21 cellular contexts compared by ENCODE assay signal in genomic region chr6:97312241-97312640, GRCh38.
"Had no signal": no experiment of that assay in that cellular context is flagged by ENCODE, and none has a peak within 500 bp of the region (broad histone marks: within the 10 kb centered on the region; RNA-seq: fewer than 3 reads in every experiment).

No MANE protein-coding gene starts in this region.

- H3K27ac ChIP-seq: adrenal gland, dorsolateral prefrontal cortex, gastroesophageal sphincter, heart right ventricle, neural progenitor cell, prostate gland, skin epidermis, thoracic aorta, upper lobe of right lung had no signal

- DNase-seq: activated gamma-delta T cell treated with Interleukin-2 at 50 U/mL for 16 hours; activated T-cell treated with anti-CD3 and anti-CD28 coated beads for 4 hours; adrenal gland; caudate nucleus; dorsolateral prefrontal cortex; heart right ventricle; kidney glomerular epithelial cell; left ventricle myocardium superior; mucosa of descending colon; naive B cell; right cardiac atrium; stimulated activated CD4-positive, alpha-beta T cell treated with anti-CD3 and anti-CD28 coated beads, Interleukin-15, amount 100 ng/mL, for 24 hours; stimulated activated CD4-positive, alpha-beta T cell treated with anti-CD3 and anti-CD28 coated beads, Interleukin-4, amount 100 ng/mL, for 1 hour; T-cell; upper lobe of right lung had no signal

- H3K4me1 ChIP-seq: adrenal gland, gastroesophageal sphincter, heart right ventricle, prostate gland, upper lobe of right lung had no signal

- H3K9me3 ChIP-seq: adrenal gland, gastroesophageal sphincter, heart right ventricle, mucosa of descending colon, prostate gland, thoracic aorta, upper lobe of right lung had no signal

- H3K4me3 ChIP-seq: adrenal gland, dorsolateral prefrontal cortex, gastroesophageal sphincter, heart right ventricle, mucosa of descending colon, neural progenitor cell, prostate gland, skin epidermis, thoracic aorta, upper lobe of right lung had no signal

- H3K36me3 ChIP-seq: adrenal gland, gastroesophageal sphincter, heart right ventricle, neural progenitor cell, prostate gland, thoracic aorta, upper lobe of right lung had no signal

- H2AFZ ChIP-seq: neural progenitor cell had no signal

- FAIRE-seq: colon had no signal

- H3K27me3 ChIP-seq: adrenal gland, dorsolateral prefrontal cortex, gastroesophageal sphincter, heart right ventricle, neural progenitor cell, upper lobe of right lung had no signal

- H3K9ac ChIP-seq: neural progenitor cell had no signal

- H3K4me2 ChIP-seq: neural progenitor cell had no signal
